11 cellular contexts compared by ENCODE assay signal in the genomic region with DNA sequence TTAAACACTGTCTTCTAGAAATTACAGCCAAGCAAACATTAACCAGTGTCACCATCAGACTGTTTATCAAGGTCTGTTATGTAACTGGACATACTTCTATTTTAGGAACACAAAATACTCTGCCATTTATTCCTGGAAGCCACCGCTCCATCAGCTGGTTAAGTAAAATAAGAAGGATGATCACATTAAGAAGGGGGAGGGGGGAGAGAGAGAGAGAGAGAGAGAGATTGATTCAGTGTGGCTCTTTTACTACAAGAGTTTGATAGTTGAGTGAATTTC. TPM values are rescaled to one million over a fixed set of nuclear protein-coding genes. Genes with fewer than 3 reads are reported as not detected.
DNase-seq lines count a peak whose midpoint lies in the region; ATAC-seq, FAIRE-seq and TF ChIP-seq lines count a peak whose summit lies in the region.
"Had no signal": no experiment of that assay in that cellular context is flagged by ENCODE, and none has a peak within 500 bp of the region (broad histone marks: within the 10 kb centered on the region; RNA-seq: fewer than 3 reads in every experiment).

No MANE protein-coding gene starts in this region.

- in situ Hi-C loops in Panc1 (cut with HindIII; ENCODE audit: low pct_unique_long_range_greater_than_20kb, low sequenced_read_pairs): no loop called here

- FAIRE-seq in H54 (lab: Jason Lieb, UNC): no peak
- FAIRE-seq: K562 had no signal

- no peak overlapping the region for H3K9ac ChIP-seq in rectal smooth muscle tissue (ENCODE audit: low read length)

- H3K4me3 ChIP-seq in Panc1 (ENCODE audit: low read depth in 2 of 2, low read length in 2 of 2) (no peak overlapping the region), left ventricle myocardium inferior (peak overlapping the region; percentile 3), rectal smooth muscle tissue (ENCODE audit: low read length) (no peak overlapping the region)
- H3K4me3 ChIP-seq: K562 had no signal

- H3K4me1 ChIP-seq in Panc1 (ENCODE audit: control insufficient read depth, insufficient read depth, low read length): peaks cover 46% of the 10 kb centered on the region
- peaks cover 83% of the 10 kb centered on the region for H3K4me1 ChIP-seq in left ventricle myocardium inferior
- H3K4me1 ChIP-seq in rectal smooth muscle tissue (ENCODE audit: control insufficient read depth, insufficient read depth, low read length): peaks cover 30% of the 10 kb centered on the region

- peaks cover 70% of the 10 kb centered on the region for H3K36me3 Mint-ChIP-seq in Calu3 (ENCODE audit: insufficient read depth, unreplicated experiment)

- H3K27ac ChIP-seq in Panc1 (ENCODE audit: low read length) (peak overlapping the region; percentile 18; the same call in 1 of the 2 replicates), left ventricle myocardium inferior (replicated peaks) (peak overlapping the region; percentile 90), rectal smooth muscle tissue (ENCODE audit: low read depth, low read length) (peak overlapping the region; percentile 78)

- intact Hi-C loops in Calu3 (cut with micrococcal nuclease; ENCODE audit: unreplicated experiment) (loop anchor here (5.0 kb wide), 1 partner anchor 43 kb away; no protein-coding TSS in a partner anchor), Panc1 (cut with micrococcal nuclease; ENCODE audit: unreplicated experiment) (no loop called here), left ventricle myocardium inferior (cut with micrococcal nuclease) (no loop called here)

- H3K9me3 ChIP-seq in Panc1 (ENCODE audit: control insufficient read depth, insufficient read depth, low read depth, low read length) (no peaks in the 10 kb centered on the region), left ventricle myocardium inferior (replicated peaks) (no peaks in the 10 kb centered on the region)

- H3K9me3 Mint-ChIP-seq in Calu3 (ENCODE audit: low read depth, unreplicated experiment): no peaks in the 10 kb centered on the region
- H3K9me3 Mint-ChIP-seq: T-helper 1 cell treated with Interleukin-12 subunit alpha and Interleukin-12 subunit beta and Interleukin-4 antibody, amounts not matched to agents 30 μg/mL and 1 μg/mL, for 36 hours had no signal

- POLR2A ChIA-PET in Panc1 (lab: Charles Lee): interaction anchor here (0.7 kb wide), 1 partner anchor 28 kb away, joined by 4 read pairs; no protein-coding TSS in a partner anchor

- H3K36me3 ChIP-seq in Panc1 (ENCODE audit: control insufficient read depth, insufficient read depth, low read length): no peaks in the 10 kb centered on the region
- H3K36me3 ChIP-seq in left ventricle myocardium inferior: no peaks in the 10 kb centered on the region
- no peaks in the 10 kb centered on the region for H3K36me3 ChIP-seq in rectal smooth muscle tissue (ENCODE audit: control insufficient read depth, insufficient read depth, low read length)

- H3K27me3 Mint-ChIP-seq in Calu3 (ENCODE audit: unreplicated experiment): no peaks in the 10 kb centered on the region

- no peak for TF ChIP-seq POLR2A in H54 (IDR thresholded peaks at IDR 0.05; ENCODE audit: low read depth, low read length)

- peak overlapping the region; percentile 62 for H3K27ac Mint-ChIP-seq in Calu3 (ENCODE audit: unreplicated experiment)

- TF ChIP-seq CTCF in Calu3 (IDR thresholded peaks at IDR 0.05; ENCODE audit: unreplicated experiment) (no peak), Panc1 (IDR thresholded peaks at IDR 0.05) (no peak), left ventricle myocardium inferior (IDR thresholded peaks at IDR 0.05; ENCODE audit: borderline replicate concordance) (no peak)

- peak overlapping the region; percentile 6 for H3K4me3 Mint-ChIP-seq in Calu3 (ENCODE audit: low read depth, unreplicated experiment)
- H3K4me3 Mint-ChIP-seq: T-helper 1 cell treated with Interleukin-12 subunit alpha and Interleukin-12 subunit beta and Interleukin-4 antibody, amounts not matched to agents 30 μg/mL and 1 μg/mL, for 36 hours had no signal

- H3K27me3 ChIP-seq in Panc1 (ENCODE audit: control insufficient read depth, insufficient read depth, low read length) (no peaks in the 10 kb centered on the region), left ventricle myocardium inferior (ENCODE audit: low read depth) (peaks cover 4% of the 10 kb centered on the region), rectal smooth muscle tissue (ENCODE audit: control insufficient read depth, insufficient read depth, low read length) (no peaks in the 10 kb centered on the region)

- peaks cover 67% of the 10 kb centered on the region for H3K4me1 Mint-ChIP-seq in Calu3 (ENCODE audit: low read depth, unreplicated experiment)

- BruUV-seq in Calu3 (replicated peaks; lab: Mats Ljungman, UMichigan) (no TSS peak), Panc1 (replicated peaks; lab: Mats Ljungman, UMichigan) (no TSS peak)

- CTCF ChIA-PET in Calu3 (lab: Charles Lee) (interaction anchor here (0.6 to 1.9 kb wide), 12 partner anchors 9 to 663 kb away, joined by 3 to 13 read pairs (median 3); no protein-coding TSS in a partner anchor), Panc1 (lab: Charles Lee) (interaction anchor here (0.6 kb wide), 1 partner anchor 15 kb away, joined by 4 read pairs; no protein-coding TSS in a partner anchor)

- DNase-seq in Calu3 (no peak), Panc1 (ENCODE audit: low read depth, low spot score) (no peak), left ventricle myocardium inferior (no peak), H54 (ENCODE audit: insufficient read length, low spot score) (no peak), NCI-H1694 treated with DMSO at 0.1 percent for 48 hours (lab: John Stamatoyannopoulos, UW) (no peak)
- DNase-seq: NCI-H524 had no signal

- ATAC-seq in Panc1: no peak
- ATAC-seq in GM19395 (IDR thresholded peaks at IDR 0.05; ENCODE audit: unreplicated experiment): no peak
- ATAC-seq in HG03175 (IDR thresholded peaks at IDR 0.05; ENCODE audit: unreplicated experiment): no peak
- ATAC-seq: K562 had no signal

RNA-seq across cellular contexts. Expression of a gene that starts 47.9 kb away (rescaled TPM):
- 221 and 257 TPM in 2 replicates for total RNA-seq in Calu3 (2022)
- total RNA-seq in Panc1 (2021; ENCODE audit: unreplicated experiment): 88.8 TPM
- 59.2 TPM for polyA plus RNA-seq in Panc1 (2012; ENCODE audit: insufficient read length)
- 35.0 TPM for total RNA-seq in left ventricle myocardium inferior
- polyA plus RNA-seq: K562 had no signal

Comparison
In these comparisons a context has a peak if more than half of its experiments do, and no peak if none do; other contexts are left out.
1. H3K27ac ChIP-seq: peak in every context shown above with its lines; median percentile 90 in left ventricle myocardium inferior; 78 in rectal smooth muscle tissue; 18 in Panc1.